Comparison of ENCODE assay signal across 8 cellular contexts in the genomic region with DNA sequence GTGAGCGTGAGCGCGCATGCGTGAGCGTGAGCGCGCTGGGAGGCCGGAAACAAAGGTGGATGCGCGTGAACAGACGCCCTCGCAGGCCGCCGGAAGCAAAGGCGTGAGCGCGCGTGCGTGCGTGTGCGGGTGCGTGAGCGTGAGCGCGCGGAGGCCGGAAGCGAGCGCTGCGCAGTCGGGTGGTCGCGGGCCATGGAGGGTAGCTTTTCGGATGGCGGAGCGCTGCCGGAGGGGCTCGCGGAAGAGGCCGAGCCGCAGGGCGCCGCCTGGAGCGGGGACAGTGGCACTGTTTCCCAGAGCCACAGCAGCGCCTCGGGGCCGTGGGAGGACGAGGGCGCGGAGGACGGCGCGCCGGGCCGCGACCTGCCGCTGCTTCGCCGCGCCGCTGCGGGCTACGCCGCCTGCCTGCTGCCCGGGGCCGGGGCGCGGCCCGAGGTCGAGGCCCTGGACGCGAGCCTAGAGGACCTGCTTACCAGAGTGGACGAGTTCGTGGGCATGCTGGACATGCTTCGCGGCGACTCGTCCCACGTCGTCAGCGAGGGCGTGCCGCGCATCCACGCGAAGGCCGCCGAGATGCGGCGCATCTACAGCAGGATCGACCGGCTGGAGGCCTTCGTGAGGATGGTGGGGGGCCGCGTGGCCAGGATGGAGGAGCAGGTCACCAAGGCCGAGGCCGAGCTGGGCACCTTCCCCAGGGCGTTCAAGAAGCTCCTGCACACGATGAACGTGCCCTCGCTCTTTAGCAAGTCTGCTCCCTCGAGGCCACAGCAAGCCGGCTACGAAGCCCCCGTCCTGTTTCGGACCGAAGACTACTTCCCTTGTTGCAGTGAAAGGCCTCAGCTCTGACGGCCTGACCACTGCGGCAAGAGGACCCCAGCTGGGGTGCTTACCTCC. TPM values are rescaled to one million over a fixed set of nuclear protein-coding genes. Genes with fewer than 3 reads are reported as not detected.
DNase-seq lines count a peak whose midpoint lies in the region; ATAC-seq and TF ChIP-seq lines count a peak whose summit lies in the region.

A gene with protein sequence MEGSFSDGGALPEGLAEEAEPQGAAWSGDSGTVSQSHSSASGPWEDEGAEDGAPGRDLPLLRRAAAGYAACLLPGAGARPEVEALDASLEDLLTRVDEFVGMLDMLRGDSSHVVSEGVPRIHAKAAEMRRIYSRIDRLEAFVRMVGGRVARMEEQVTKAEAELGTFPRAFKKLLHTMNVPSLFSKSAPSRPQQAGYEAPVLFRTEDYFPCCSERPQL (plus strand): TSS at position 157 of the 894 bp plus-strand sequence. CDS start 36 bp downstream, at position 193.

- peak within 1 kb of the TSS; percentile 93 for H2AFZ ChIP-seq in DND-41 (ENCODE audit: low read depth, low read length)
- H2AFZ ChIP-seq in KMS-11 (ENCODE audit: low read depth): peak within 1 kb of the TSS; percentile 90

- H3K4me3 ChIP-seq in DND-41 (ENCODE audit: low read depth in 1 of 2, low read length in 2 of 2) (peak within 1 kb of the TSS; percentile 76 to 93), KMS-11 (IDR thresholded peaks at IDR 0.05; ENCODE audit: insufficient read depth, low read depth, low read length) (peak within 1 kb of the TSS; percentile 87), fibroblast of pulmonary artery (replicated peaks; ENCODE audit: low read depth, low read length) (peak within 1 kb of the TSS; percentile 81)

- peak within 1 kb of the TSS; percentile 97 for H3K4me2 ChIP-seq in DND-41 (ENCODE audit: insufficient read depth, low read length)
- H3K4me2 ChIP-seq in KMS-11: peak within 1 kb of the TSS; percentile 82

- ATAC-seq in DND-41 (ENCODE audit: insufficient read depth, low read depth): peak; percentile 82
- peak; percentile 83 for ATAC-seq in GM21737 (IDR thresholded peaks at IDR 0.05; ENCODE audit: unreplicated experiment)
- peak; percentile 80 for ATAC-seq in stimulated activated naive CD8-positive, alpha-beta T cell treated with anti-CD3 and anti-CD28 coated beads, Interleukin-15, Interleukin-2, amounts not matched to agents 100 U/mL and 50 U/mL, for 24 hours

- peak within 1 kb of the TSS; percentile 95 for H3K27ac Mint-ChIP-seq in activated T-helper 2 cell treated with anti-CD3 and anti-CD28 coated beads, Interferon-gamma antibody, Interleukin-2, Interleukin-4, amounts not matched to agents 10 μg/mL and 5 μg/mL and 100 μg/mL, durations not matched to agents 14 hours and 24 hours and 36 hours
- peak within 1 kb of the TSS; percentile 81 to 99 (median 98) for H3K27ac Mint-ChIP-seq in nephron

- DNase-seq in DND-41 (peak; percentile 91), RPMI8226 (peak; percentile 91), fibroblast of pulmonary artery (ENCODE audit: low read depth) (peak; percentile 94)
- DNase-seq in activated T-helper 2 cell treated with anti-CD3 and anti-CD28 coated beads, Interferon-gamma antibody, Interleukin-2, Interleukin-4, amounts not matched to agents 10 μg/mL and 5 μg/mL and 100 μg/mL, durations not matched to agents 14 hours and 24 hours and 36 hours (ENCODE audit: low spot score): peak; percentile 87
- peak; percentile 89 for DNase-seq in stimulated activated naive CD8-positive, alpha-beta T cell treated with anti-CD3 and anti-CD28 coated beads, Interleukin-15, Interleukin-2, amounts not matched to agents 100 U/mL and 50 U/mL, for 24 hours

- H3K9me3 Mint-ChIP-seq in activated T-helper 2 cell treated with anti-CD3 and anti-CD28 coated beads, Interferon-gamma antibody, Interleukin-2, Interleukin-4, amounts not matched to agents 10 μg/mL and 5 μg/mL and 100 μg/mL, durations not matched to agents 14 hours and 24 hours and 36 hours: no peaks in the 10 kb centered on the region
- peaks cover 3% of the 10 kb centered on the region for H3K9me3 Mint-ChIP-seq in nephron

- peaks cover 24% of the 10 kb centered on the region for H3K4me1 Mint-ChIP-seq in activated T-helper 2 cell treated with anti-CD3 and anti-CD28 coated beads, Interferon-gamma antibody, Interleukin-2, Interleukin-4, amounts not matched to agents 10 μg/mL and 5 μg/mL and 100 μg/mL, durations not matched to agents 14 hours and 24 hours and 36 hours (ENCODE audit: low read depth)
- H3K4me1 Mint-ChIP-seq in nephron: peaks cover 18% of the 10 kb centered on the region

- no peaks in the 10 kb centered on the region for H3K9me3 ChIP-seq in DND-41 (ENCODE audit: insufficient read depth, low read length, severe bottlenecking)

- peaks cover 21% of the 10 kb centered on the region for H3K79me2 ChIP-seq in DND-41 (ENCODE audit: insufficient read depth, low read length)
- H3K79me2 ChIP-seq in KMS-11 (ENCODE audit: insufficient read depth, low read depth): peaks cover 14% of the 10 kb centered on the region; the same call in 1 of the 2 replicates

- TF ChIP-seq CTCF in DND-41 (IDR thresholded peaks at IDR 0.05; ENCODE audit: borderline replicate concordance, extremely low read depth, low read length, poor library complexity, severe bottlenecking) (peak; percentile 4), KMS-11 (conservative IDR thresholded peaks at IDR 0.05; ENCODE audit: low read depth, low read length) (no peak), fibroblast of pulmonary artery (IDR thresholded peaks at IDR 0.05; ENCODE audit: low read length, missing control alignments) (no peak), nephron (IDR thresholded peaks at IDR 0.05; ENCODE audit: unreplicated experiment in 3 of 3) (peak in 1 of 3 experiments; percentile 16)

- H3K27ac ChIP-seq in DND-41 (ENCODE audit: low read length) (peak within 1 kb of the TSS; percentile 78), KMS-11 (no peak within 1 kb of the TSS; the same call in 1 of the 2 replicates)

- no peaks in the 10 kb centered on the region for H3K27me3 Mint-ChIP-seq in activated T-helper 2 cell treated with anti-CD3 and anti-CD28 coated beads, Interferon-gamma antibody, Interleukin-2, Interleukin-4, amounts not matched to agents 10 μg/mL and 5 μg/mL and 100 μg/mL, durations not matched to agents 14 hours and 24 hours and 36 hours (ENCODE audit: low read depth)
- peaks cover 15% of the 10 kb centered on the region for H3K27me3 Mint-ChIP-seq in nephron (ENCODE audit: low read depth)

- H4K20me1 ChIP-seq in DND-41 (ENCODE audit: insufficient read depth, low read length) (peaks cover 21% of the 10 kb centered on the region), KMS-11 (ENCODE audit: insufficient read depth) (no peaks in the 10 kb centered on the region)

- H3K27me3 ChIP-seq in DND-41 (ENCODE audit: insufficient read depth, low read length, poor library complexity): no peaks in the 10 kb centered on the region
- H3K27me3 ChIP-seq in KMS-11 (ENCODE audit: insufficient read depth, low read depth): no peaks in the 10 kb centered on the region

- H3K36me3 ChIP-seq in DND-41 (ENCODE audit: insufficient read depth, low read length) (no peaks in the 10 kb centered on the region; the same call in 1 of the 2 replicates), KMS-11 (ENCODE audit: insufficient read depth) (no peaks in the 10 kb centered on the region)

- H3K4me1 ChIP-seq in DND-41 (ENCODE audit: insufficient read depth, low read length) (peaks cover 35% of the 10 kb centered on the region), KMS-11 (ENCODE audit: low read depth, poor library complexity, severe bottlenecking) (peaks cover 23% of the 10 kb centered on the region)

- intact Hi-C loops in activated T-helper 2 cell treated with anti-CD3 and anti-CD28 coated beads, Interferon-gamma antibody, Interleukin-2, Interleukin-4, amounts not matched to agents 10 μg/mL and 5 μg/mL and 100 μg/mL, durations not matched to agents 14 hours and 24 hours and 36 hours (cut with micrococcal nuclease): loop anchor here (1.0 to 2.0 kb wide), 2 partner anchors 42 to 353 kb away; a partner anchor contains a TSS

- H3K9ac ChIP-seq in DND-41 (ENCODE audit: low read depth, low read length): peak within 1 kb of the TSS; percentile 90
- peak within 1 kb of the TSS; percentile 51; the same call in 1 of the 2 replicates for H3K9ac ChIP-seq in KMS-11

- peaks cover 13% of the 10 kb centered on the region for H3K36me3 Mint-ChIP-seq in activated T-helper 2 cell treated with anti-CD3 and anti-CD28 coated beads, Interferon-gamma antibody, Interleukin-2, Interleukin-4, amounts not matched to agents 10 μg/mL and 5 μg/mL and 100 μg/mL, durations not matched to agents 14 hours and 24 hours and 36 hours (ENCODE audit: low read depth)
- no peaks in the 10 kb centered on the region for H3K36me3 Mint-ChIP-seq in nephron (ENCODE audit: low read depth)

- H3K4me3 Mint-ChIP-seq in activated T-helper 2 cell treated with anti-CD3 and anti-CD28 coated beads, Interferon-gamma antibody, Interleukin-2, Interleukin-4, amounts not matched to agents 10 μg/mL and 5 μg/mL and 100 μg/mL, durations not matched to agents 14 hours and 24 hours and 36 hours (ENCODE audit: low read depth): peak within 1 kb of the TSS; percentile 92
- H3K4me3 Mint-ChIP-seq in nephron: peak within 1 kb of the TSS; percentile 90 to 92 (median 91)

RNA-seq across cellular contexts. Expression of the gene that starts here (rescaled TPM):
- 18.2 and 20.8 TPM in 2 replicates for total RNA-seq in activated T-helper 2 cell treated with anti-CD3 and anti-CD28 coated beads, Interferon-gamma antibody, Interleukin-2, Interleukin-4, amounts not matched to agents 10 μg/mL and 5 μg/mL and 100 μg/mL, durations not matched to agents 14 hours and 24 hours and 36 hours
